ENCODE assay signal across 2 cellular contexts in the genomic region with DNA sequence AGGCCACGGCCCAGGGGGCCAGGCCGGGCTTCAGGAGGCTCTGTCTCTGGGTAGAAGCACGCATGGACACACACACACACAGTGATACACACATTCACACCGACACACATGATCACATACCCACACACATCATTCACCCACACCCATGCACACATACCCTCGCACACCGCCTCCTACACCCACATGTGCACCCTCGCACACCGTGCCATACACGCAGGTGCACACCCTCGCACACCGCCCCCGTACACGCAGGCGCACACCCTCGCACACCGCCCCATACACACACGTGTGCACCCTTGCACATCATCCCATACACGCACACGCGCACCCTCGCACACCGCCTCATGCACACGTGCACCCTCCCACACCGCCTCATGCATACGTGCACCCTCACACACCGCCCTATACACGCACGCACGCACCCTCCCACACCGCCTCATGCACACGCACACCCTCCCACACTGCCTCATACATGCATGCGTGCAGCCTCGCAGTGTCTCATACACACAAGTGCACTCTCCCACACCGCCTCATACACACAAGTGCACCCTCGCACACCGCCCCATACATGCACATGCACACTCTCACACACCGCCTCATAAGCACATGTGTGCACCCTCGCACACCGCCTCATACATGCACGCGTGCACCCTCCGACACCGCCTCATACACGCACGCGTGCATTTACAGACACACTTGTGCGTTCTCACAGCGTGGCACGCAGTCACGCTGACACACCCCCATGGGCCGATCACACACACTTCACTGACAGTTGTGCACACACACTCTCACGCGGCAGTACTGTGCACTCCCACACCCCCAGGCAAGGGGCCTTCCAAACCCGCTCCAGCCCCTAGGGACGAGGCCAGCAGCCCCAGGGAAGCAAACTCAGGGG.
TF ChIP-seq lines count a peak whose summit lies in the region.

No MANE protein-coding gene starts in this region.

TF ChIP-seq in HEK293, 187 proteins besides CTCF, POLR2A, EP300 and RAD21 (continued from another document):
- TF ChIP-seq ZNF114 (tag by site-specific recombination; IDR thresholded peaks at IDR 0.05) (no peak), ZNF175 (tag by site-specific recombination; IDR thresholded peaks at IDR 0.05) (no peak), YY1 (tag by site-specific recombination; IDR thresholded peaks at IDR 0.05) (no peak), ZNF837 (tag by site-specific recombination; IDR thresholded peaks at IDR 0.05) (no peak), ZNF266 (tag by site-specific recombination; IDR thresholded peaks at IDR 0.05; ENCODE audit: low read depth) (no peak)
- TF ChIP-seq, protein P1, sequence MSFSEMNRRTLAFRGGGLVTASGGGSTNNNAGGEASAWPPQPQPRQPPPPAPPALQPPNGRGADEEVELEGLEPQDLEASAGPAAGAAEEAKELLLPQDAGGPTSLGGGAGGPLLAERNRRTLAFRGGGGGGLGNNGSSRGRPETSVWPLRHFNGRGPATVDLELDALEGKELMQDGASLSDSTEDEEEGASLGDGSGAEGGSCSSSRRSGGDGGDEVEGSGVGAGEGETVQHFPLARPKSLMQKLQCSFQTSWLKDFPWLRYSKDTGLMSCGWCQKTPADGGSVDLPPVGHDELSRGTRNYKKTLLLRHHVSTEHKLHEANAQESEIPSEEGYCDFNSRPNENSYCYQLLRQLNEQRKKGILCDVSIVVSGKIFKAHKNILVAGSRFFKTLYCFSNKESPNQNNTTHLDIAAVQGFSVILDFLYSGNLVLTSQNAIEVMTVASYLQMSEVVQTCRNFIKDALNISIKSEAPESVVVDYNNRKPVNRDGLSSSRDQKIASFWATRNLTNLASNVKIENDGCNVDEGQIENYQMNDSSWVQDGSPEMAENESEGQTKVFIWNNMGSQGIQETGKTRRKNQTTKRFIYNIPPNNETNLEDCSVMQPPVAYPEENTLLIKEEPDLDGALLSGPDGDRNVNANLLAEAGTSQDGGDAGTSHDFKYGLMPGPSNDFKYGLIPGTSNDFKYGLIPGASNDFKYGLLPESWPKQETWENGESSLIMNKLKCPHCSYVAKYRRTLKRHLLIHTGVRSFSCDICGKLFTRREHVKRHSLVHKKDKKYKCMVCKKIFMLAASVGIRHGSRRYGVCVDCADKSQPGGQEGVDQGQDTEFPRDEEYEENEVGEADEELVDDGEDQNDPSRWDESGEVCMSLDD (tag by site-specific recombination; IDR thresholded peaks at IDR 0.05), result no peak
- TF ChIP-seq, protein P2, sequence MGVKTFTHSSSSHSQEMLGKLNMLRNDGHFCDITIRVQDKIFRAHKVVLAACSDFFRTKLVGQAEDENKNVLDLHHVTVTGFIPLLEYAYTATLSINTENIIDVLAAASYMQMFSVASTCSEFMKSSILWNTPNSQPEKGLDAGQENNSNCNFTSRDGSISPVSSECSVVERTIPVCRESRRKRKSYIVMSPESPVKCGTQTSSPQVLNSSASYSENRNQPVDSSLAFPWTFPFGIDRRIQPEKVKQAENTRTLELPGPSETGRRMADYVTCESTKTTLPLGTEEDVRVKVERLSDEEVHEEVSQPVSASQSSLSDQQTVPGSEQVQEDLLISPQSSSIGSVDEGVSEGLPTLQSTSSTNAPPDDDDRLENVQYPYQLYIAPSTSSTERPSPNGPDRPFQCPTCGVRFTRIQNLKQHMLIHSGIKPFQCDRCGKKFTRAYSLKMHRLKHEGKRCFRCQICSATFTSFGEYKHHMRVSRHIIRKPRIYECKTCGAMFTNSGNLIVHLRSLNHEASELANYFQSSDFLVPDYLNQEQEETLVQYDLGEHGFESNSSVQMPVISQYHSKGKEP (tag by site-specific recombination; IDR thresholded peaks at IDR 0.05), result no peak

TF ChIP-seq in GM12878, 131 proteins besides CTCF, POLR2A, EP300 and RAD21 (continued from another document):
- TF ChIP-seq, protein P3, sequence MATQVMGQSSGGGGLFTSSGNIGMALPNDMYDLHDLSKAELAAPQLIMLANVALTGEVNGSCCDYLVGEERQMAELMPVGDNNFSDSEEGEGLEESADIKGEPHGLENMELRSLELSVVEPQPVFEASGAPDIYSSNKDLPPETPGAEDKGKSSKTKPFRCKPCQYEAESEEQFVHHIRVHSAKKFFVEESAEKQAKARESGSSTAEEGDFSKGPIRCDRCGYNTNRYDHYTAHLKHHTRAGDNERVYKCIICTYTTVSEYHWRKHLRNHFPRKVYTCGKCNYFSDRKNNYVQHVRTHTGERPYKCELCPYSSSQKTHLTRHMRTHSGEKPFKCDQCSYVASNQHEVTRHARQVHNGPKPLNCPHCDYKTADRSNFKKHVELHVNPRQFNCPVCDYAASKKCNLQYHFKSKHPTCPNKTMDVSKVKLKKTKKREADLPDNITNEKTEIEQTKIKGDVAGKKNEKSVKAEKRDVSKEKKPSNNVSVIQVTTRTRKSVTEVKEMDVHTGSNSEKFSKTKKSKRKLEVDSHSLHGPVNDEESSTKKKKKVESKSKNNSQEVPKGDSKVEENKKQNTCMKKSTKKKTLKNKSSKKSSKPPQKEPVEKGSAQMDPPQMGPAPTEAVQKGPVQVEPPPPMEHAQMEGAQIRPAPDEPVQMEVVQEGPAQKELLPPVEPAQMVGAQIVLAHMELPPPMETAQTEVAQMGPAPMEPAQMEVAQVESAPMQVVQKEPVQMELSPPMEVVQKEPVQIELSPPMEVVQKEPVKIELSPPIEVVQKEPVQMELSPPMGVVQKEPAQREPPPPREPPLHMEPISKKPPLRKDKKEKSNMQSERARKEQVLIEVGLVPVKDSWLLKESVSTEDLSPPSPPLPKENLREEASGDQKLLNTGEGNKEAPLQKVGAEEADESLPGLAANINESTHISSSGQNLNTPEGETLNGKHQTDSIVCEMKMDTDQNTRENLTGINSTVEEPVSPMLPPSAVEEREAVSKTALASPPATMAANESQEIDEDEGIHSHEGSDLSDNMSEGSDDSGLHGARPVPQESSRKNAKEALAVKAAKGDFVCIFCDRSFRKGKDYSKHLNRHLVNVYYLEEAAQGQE (IDR thresholded peaks at IDR 0.05; ENCODE audit: low read depth, low read length), result no peak
- no peak for TF ChIP-seq SREBF2 (IDR thresholded peaks at IDR 0.05; ENCODE audit: low read length)
- no peak for TF ChIP-seq HCFC1 (IDR thresholded peaks at IDR 0.05; ENCODE audit: low read length)
- TF ChIP-seq, protein P4, sequence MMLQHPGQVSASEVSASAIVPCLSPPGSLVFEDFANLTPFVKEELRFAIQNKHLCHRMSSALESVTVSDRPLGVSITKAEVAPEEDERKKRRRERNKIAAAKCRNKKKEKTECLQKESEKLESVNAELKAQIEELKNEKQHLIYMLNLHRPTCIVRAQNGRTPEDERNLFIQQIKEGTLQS (IDR thresholded peaks at IDR 0.05; ENCODE audit: borderline replicate concordance, extremely low read depth, low read depth, low read length), result no peak
- TF ChIP-seq HDGF (IDR thresholded peaks at IDR 0.05), result no peak
- no peak for TF ChIP-seq EED (IDR thresholded peaks at IDR 0.05; ENCODE audit: low read depth)
- no peak for TF ChIP-seq YY1 (IDR thresholded peaks at IDR 0.05; ENCODE audit: low read depth, low read length)
- TF ChIP-seq, protein P5, sequence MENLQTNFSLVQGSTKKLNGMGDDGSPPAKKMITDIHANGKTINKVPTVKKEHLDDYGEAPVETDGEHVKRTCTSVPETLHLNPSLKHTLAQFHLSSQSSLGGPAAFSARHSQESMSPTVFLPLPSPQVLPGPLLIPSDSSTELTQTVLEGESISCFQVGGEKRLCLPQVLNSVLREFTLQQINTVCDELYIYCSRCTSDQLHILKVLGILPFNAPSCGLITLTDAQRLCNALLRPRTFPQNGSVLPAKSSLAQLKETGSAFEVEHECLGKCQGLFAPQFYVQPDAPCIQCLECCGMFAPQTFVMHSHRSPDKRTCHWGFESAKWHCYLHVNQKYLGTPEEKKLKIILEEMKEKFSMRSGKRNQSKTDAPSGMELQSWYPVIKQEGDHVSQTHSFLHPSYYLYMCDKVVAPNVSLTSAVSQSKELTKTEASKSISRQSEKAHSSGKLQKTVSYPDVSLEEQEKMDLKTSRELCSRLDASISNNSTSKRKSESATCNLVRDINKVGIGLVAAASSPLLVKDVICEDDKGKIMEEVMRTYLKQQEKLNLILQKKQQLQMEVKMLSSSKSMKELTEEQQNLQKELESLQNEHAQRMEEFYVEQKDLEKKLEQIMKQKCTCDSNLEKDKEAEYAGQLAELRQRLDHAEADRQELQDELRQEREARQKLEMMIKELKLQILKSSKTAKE (IDR thresholded peaks at IDR 0.05; ENCODE audit: low read depth, poor library complexity, severe bottlenecking), result no peak
- TF ChIP-seq, protein P6, sequence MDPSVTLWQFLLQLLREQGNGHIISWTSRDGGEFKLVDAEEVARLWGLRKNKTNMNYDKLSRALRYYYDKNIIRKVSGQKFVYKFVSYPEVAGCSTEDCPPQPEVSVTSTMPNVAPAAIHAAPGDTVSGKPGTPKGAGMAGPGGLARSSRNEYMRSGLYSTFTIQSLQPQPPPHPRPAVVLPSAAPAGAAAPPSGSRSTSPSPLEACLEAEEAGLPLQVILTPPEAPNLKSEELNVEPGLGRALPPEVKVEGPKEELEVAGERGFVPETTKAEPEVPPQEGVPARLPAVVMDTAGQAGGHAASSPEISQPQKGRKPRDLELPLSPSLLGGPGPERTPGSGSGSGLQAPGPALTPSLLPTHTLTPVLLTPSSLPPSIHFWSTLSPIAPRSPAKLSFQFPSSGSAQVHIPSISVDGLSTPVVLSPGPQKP (IDR thresholded peaks at IDR 0.05; ENCODE audit: low read depth, low read length), result no peak
